ENCODE assay signal across 2 cellular contexts in genomic region chr3:177145402-177145801, GRCh38.
TF ChIP-seq lines count a peak whose summit lies in the region.

No MANE protein-coding gene starts in this region.

TF ChIP-seq in GM23338, 12 proteins besides CTCF, POLR2A, EP300 and RAD21:
- TF ChIP-seq ETS1 (IDR thresholded peaks at IDR 0.05), result no peak
- no peak for TF ChIP-seq POLR2AphosphoS5 (IDR thresholded peaks at IDR 0.05; ENCODE audit: low read depth)
- TF ChIP-seq ZNF462 (CRISPR knock-in tag; IDR thresholded peaks at IDR 0.05), result no peak
- no peak for TF ChIP-seq CREB1 (CRISPR knock-in tag; IDR thresholded peaks at IDR 0.05; ENCODE audit: low read depth)
- TF ChIP-seq ZNF331 (CRISPR knock-in tag; IDR thresholded peaks at IDR 0.05; ENCODE audit: low read depth), result no peak
- TF ChIP-seq REST (IDR thresholded peaks at IDR 0.05; ENCODE audit: unreplicated experiment), result no peak
- no peak for TF ChIP-seq ZNF114 (CRISPR knock-in tag; IDR thresholded peaks at IDR 0.05)
- no peak for TF ChIP-seq EZH2 (IDR thresholded peaks at IDR 0.05; ENCODE audit: low read depth, unreplicated experiment)
- TF ChIP-seq NANOG (IDR thresholded peaks at IDR 0.05; ENCODE audit: borderline replicate concordance), result no peak
- no peak for TF ChIP-seq EZH2phosphoT487 (IDR thresholded peaks at IDR 0.05; ENCODE audit: unreplicated experiment)
- TF ChIP-seq JUNB (IDR thresholded peaks at IDR 0.05; ENCODE audit: unreplicated experiment), result no peak
- no peak for TF ChIP-seq STAT1 (IDR thresholded peaks at IDR 0.05; ENCODE audit: unreplicated experiment)

TF ChIP-seq in HepG2, 621 proteins besides CTCF, POLR2A, EP300 and RAD21 (continued from another document):
- TF ChIP-seq ZNF770 (CRISPR knock-in tag; IDR thresholded peaks at IDR 0.05) (no peak), NFYB (CRISPR knock-in tag; IDR thresholded peaks at IDR 0.05) (no peak), ZFP36L1 (CRISPR knock-in tag; IDR thresholded peaks at IDR 0.05) (no peak), GLI4 (CRISPR knock-in tag; IDR thresholded peaks at IDR 0.05; ENCODE audit: borderline replicate concordance) (no peak), ASH2L (IDR thresholded peaks at IDR 0.05; ENCODE audit: insufficient read length, low read depth, low read length) (no peak)
